14 cellular contexts compared by ENCODE assay signal in the genomic region with DNA sequence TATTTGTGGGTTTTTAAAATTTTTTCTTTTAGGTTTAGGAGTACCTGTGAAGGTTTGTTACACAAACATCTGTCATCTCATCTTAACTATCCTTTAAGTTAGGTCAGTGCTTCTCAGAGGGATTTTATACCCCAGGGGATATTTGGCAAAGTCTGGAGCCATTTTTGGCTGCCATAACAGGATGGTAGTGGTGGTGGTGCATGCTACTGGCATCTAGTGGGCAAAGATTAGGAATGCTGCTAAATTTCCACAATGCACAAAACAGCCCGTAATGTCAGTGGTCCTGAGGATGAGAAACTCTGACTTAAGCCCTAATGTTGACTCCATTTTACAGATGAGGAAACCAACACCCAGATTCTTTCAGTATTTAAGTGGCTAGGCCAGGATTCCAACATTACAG.
DNase-seq lines count a peak whose midpoint lies in the region; ATAC-seq, FAIRE-seq and TF ChIP-seq lines count a peak whose summit lies in the region.
"Had no signal": no experiment of that assay in that cellular context is flagged by ENCODE, and none has a peak within 500 bp of the region (broad histone marks: within the 10 kb centered on the region; RNA-seq: fewer than 3 reads in every experiment).

No MANE protein-coding gene starts in this region.

- POLR2A ChIA-PET in A549 (lab: Yijun Ruan, JAX), result no interaction called here
- POLR2A ChIA-PET in H1 (lab: Charles Lee; ENCODE audit: partially characterized antibody), result no interaction called here

- H3K4me2 ChIP-seq in A549, result no peak overlapping the region
- H3K4me2 ChIP-seq in GM23338, result no peak overlapping the region
- no peak overlapping the region for H3K4me2 ChIP-seq in OCI-LY3 (ENCODE audit: low read length)
- H3K4me2 ChIP-seq in H1 (ENCODE audit: insufficient read depth in 1 of 2, low read depth in 2 of 2, low read length in 2 of 2), result no peak overlapping the region

- no peaks in the 10 kb centered on the region for H3K4me1 ChIP-seq in A549
- H3K4me1 ChIP-seq in GM23338 (ENCODE audit: insufficient read depth), result no peaks in the 10 kb centered on the region
- H3K4me1 ChIP-seq in OCI-LY3 (ENCODE audit: low read length), result no peaks in the 10 kb centered on the region
- H3K4me1 ChIP-seq in H1 (replicated peaks in 1 of 4; ENCODE audit: control insufficient read depth in 3 of 4, insufficient read depth in 4 of 4, low read length in 3 of 4), result no peaks in the 10 kb centered on the region; a peak in 1 of 7 replicates
- no peaks in the 10 kb centered on the region for H3K4me1 ChIP-seq in testis
- H3K4me1 ChIP-seq: SJSA1 had no signal

- TF ChIP-seq CTCF in A549 (IDR thresholded peaks at IDR 0.05) (peak; percentile 26; the same call in 2 of the 3 replicates), GM23338 (conservative IDR thresholded peaks at IDR 0.05; ENCODE audit: low read depth in 2 of 2) (peak; percentile 39 to 58; a peak in 3 of 4 replicates), OCI-LY3 (IDR thresholded peaks at IDR 0.05; ENCODE audit: low read depth, low read length) (peak; percentile 30), H1 (IDR thresholded peaks at IDR 0.05; ENCODE audit: control extremely low read depth in 1 of 3, insufficient read depth in 1 of 3, low read depth in 1 of 3, low read length in 3 of 3) (peak in 2 of 3 experiments; percentile 38 to 46; a peak in 3 of 4 replicates), GM20000 (IDR thresholded peaks at IDR 0.05; ENCODE audit: extremely low read depth, missing control alignments) (no peak), testis (IDR thresholded peaks at IDR 0.05) (no peak)

- H2BK12ac ChIP-seq in H1 (ENCODE audit: low read depth, low read length), result no peak overlapping the region

- H2AFZ ChIP-seq in GM23338 (no peak overlapping the region), OCI-LY3 (ENCODE audit: low read depth, low read length) (no peak overlapping the region), H1 (ENCODE audit: low read length) (no peak overlapping the region)

- H2BK120ac ChIP-seq in H1 (replicated peaks; ENCODE audit: low read depth, low read length), result no peak overlapping the region

- no peaks in the 10 kb centered on the region for H3K23me2 ChIP-seq in H1 (ENCODE audit: low read depth, low read length)

- H4K20me1 ChIP-seq in GM23338 (replicated peaks; ENCODE audit: insufficient read depth) (no peaks in the 10 kb centered on the region), OCI-LY3 (ENCODE audit: insufficient read depth, low read length) (no peaks in the 10 kb centered on the region), H1 (replicated peaks in 1 of 2; ENCODE audit: control insufficient read depth in 1 of 2, insufficient read depth in 2 of 2, low read length in 2 of 2) (no peaks in the 10 kb centered on the region)

- H3K27me3 ChIP-seq in GM23338 (ENCODE audit: insufficient read depth) (no peaks in the 10 kb centered on the region), OCI-LY3 (ENCODE audit: low read depth, low read length) (no peaks in the 10 kb centered on the region), H1 (replicated peaks in 1 of 4; ENCODE audit: control insufficient read depth in 3 of 4, extremely low read depth in 1 of 4, insufficient read depth in 3 of 4, low read length in 3 of 4) (no peaks in the 10 kb centered on the region), testis (no peaks in the 10 kb centered on the region)
- H3K27me3 ChIP-seq: SJSA1 had no signal

- H2AK5ac ChIP-seq in H1 (ENCODE audit: low read depth, low read length), result no peak overlapping the region

- no peak overlapping the region for H3K27ac ChIP-seq in A549
- no peak overlapping the region for H3K27ac ChIP-seq in GM23338 (ENCODE audit: low read depth)
- no peak overlapping the region for H3K27ac ChIP-seq in OCI-LY3 (ENCODE audit: low read length)
- H3K27ac ChIP-seq in H1 (ENCODE audit: low read depth, low read length), result no peak overlapping the region
- H3K27ac ChIP-seq in testis, result no peak overlapping the region
- H3K27ac ChIP-seq: SJSA1 had no signal

- H3K79me2 ChIP-seq in GM23338 (replicated peaks; ENCODE audit: insufficient read depth) (no peaks in the 10 kb centered on the region), OCI-LY3 (ENCODE audit: low read length) (no peaks in the 10 kb centered on the region), H1 (ENCODE audit: control insufficient read depth in 1 of 2, insufficient read depth in 2 of 2, low read length in 2 of 2) (no peaks in the 10 kb centered on the region)

- H3K9me3 ChIP-seq in A549 (no peaks in the 10 kb centered on the region), OCI-LY3 (ENCODE audit: insufficient read depth, low read length) (no peaks in the 10 kb centered on the region), H1 (ENCODE audit: insufficient read depth in 2 of 2, low read depth in 1 of 2, low read length in 1 of 2) (no peaks in the 10 kb centered on the region), testis (no peaks in the 10 kb centered on the region)
- H3K9me3 ChIP-seq: SJSA1 had no signal

- no peak overlapping the region for H4K91ac ChIP-seq in H1 (replicated peaks; ENCODE audit: insufficient read length, low read length)

- H3K36me3 ChIP-seq in GM23338 (ENCODE audit: insufficient read depth) (no peaks in the 10 kb centered on the region), OCI-LY3 (replicated peaks; ENCODE audit: low read depth, low read length) (no peaks in the 10 kb centered on the region), H1 (ENCODE audit: control insufficient read depth in 2 of 4, insufficient read depth in 4 of 4, low read length in 3 of 4) (no peaks in the 10 kb centered on the region), testis (ENCODE audit: low read depth, missing control alignments) (no peaks in the 10 kb centered on the region)
- H3K36me3 ChIP-seq: SJSA1 had no signal

- H3K9me3 Mint-ChIP-seq in GM23338, result no peaks in the 10 kb centered on the region

- H3K9ac ChIP-seq in OCI-LY3 (ENCODE audit: low read length), result no peak overlapping the region
- no peak overlapping the region for H3K9ac ChIP-seq in H1 (replicated peaks in 1 of 4; ENCODE audit: extremely low read depth in 1 of 4, low read depth in 3 of 4, low read length in 3 of 4)

- H3K27ac Mint-ChIP-seq in GM23338, result no peak overlapping the region
- H3K27ac Mint-ChIP-seq: activated naive CD8-positive, alpha-beta T cell; CD8-positive, alpha-beta T cell had no signal

- H2BK20ac ChIP-seq in H1 (ENCODE audit: low read length), result no peak overlapping the region

- H4K5ac ChIP-seq in H1 (ENCODE audit: insufficient read length, low read depth, low read length), result no peak overlapping the region

- H3K36me3 Mint-ChIP-seq in GM23338 (ENCODE audit: low read depth), result no peaks in the 10 kb centered on the region
- H3K36me3 Mint-ChIP-seq: activated naive CD8-positive, alpha-beta T cell; CD8-positive, alpha-beta T cell had no signal

- TF ChIP-seq RAD21 in A549 (conservative IDR thresholded peaks at IDR 0.05 in 1 of 2, IDR thresholded peaks at IDR 0.05 in 1 of 2), result peak in 1 of 2 experiments; percentile 31; a peak in 1 of 5 replicates
- TF ChIP-seq RAD21 in H1 (IDR thresholded peaks at IDR 0.05 in 1 of 2, conservative IDR thresholded peaks at IDR 0.05 in 1 of 2; ENCODE audit: low read depth in 2 of 2, low read length in 2 of 2), result peak; percentile 46 to 63

- no peak for FAIRE-seq in A549 (lab: Jason Lieb, UNC)
- FAIRE-seq in H1 (lab: Jason Lieb, UNC), result no peak
- FAIRE-seq in GM12891 (lab: Jason Lieb, UNC), result no peak

- ATAC-seq in A549 (peak; percentile 30 to 56; a peak in 2 of 6 replicates), GM23338 (no peak; the same call in 2 of the 3 replicates), sciatic nerve (no peak)
- ATAC-seq: CD8-positive, alpha-beta T cell had no signal

- H3K9me2 ChIP-seq in GM23338 (ENCODE audit: insufficient read depth), result no peaks in the 10 kb centered on the region

- H3F3A ChIP-seq in GM23338 (replicated peaks; ENCODE audit: low read depth), result no peaks in the 10 kb centered on the region

- no peak overlapping the region for H3K56ac ChIP-seq in H1 (replicated peaks; ENCODE audit: insufficient read length, low read depth, low read length)

- H2BK15ac ChIP-seq in H1 (ENCODE audit: low read length), result no peak overlapping the region

- H3K18ac ChIP-seq in H1 (ENCODE audit: extremely low read depth, low read length), result no peak overlapping the region

- intact Hi-C loops in sciatic nerve (cut with DNase I) (no loop called here), testis (cut with DNase I; ENCODE audit: low total_unique reads) (no loop called here)

- H3K4me1 Mint-ChIP-seq in GM23338, result peaks cover 5% of the 10 kb centered on the region

- no peaks in the 10 kb centered on the region for H3K79me1 ChIP-seq in H1 (ENCODE audit: low read depth, low read length)

- no peak overlapping the region for H3K4me3 ChIP-seq in A549
- no peak overlapping the region for H3K4me3 ChIP-seq in GM23338
- no peak overlapping the region for H3K4me3 ChIP-seq in OCI-LY3 (ENCODE audit: low read length)
- no peak overlapping the region for H3K4me3 ChIP-seq in H1 (ENCODE audit: extremely low read depth in 1 of 4, insufficient read depth in 2 of 4, low read depth in 3 of 4, low read length in 4 of 4)
- H3K4me3 ChIP-seq in testis, result no peak overlapping the region
- H3K4me3 ChIP-seq: SJSA1 had no signal

- H3K27me3 Mint-ChIP-seq in GM23338 (ENCODE audit: insufficient read depth, low read depth, poor library complexity), result no peaks in the 10 kb centered on the region
- H3K27me3 Mint-ChIP-seq: activated naive CD8-positive, alpha-beta T cell had no signal

- no peak overlapping the region for H3K4ac ChIP-seq in H1 (replicated peaks; ENCODE audit: insufficient read length, low read depth, low read length)

- WGBS in A549 (ENCODE audit: missing lambda C conversion rate), result 67% methylated on average over 1 of the region's 1 CpG
- WGBS in H1 (ENCODE audit: extremely low coverage in 1 of 2, insufficient coverage in 1 of 2, insufficient read length in 1 of 2, insufficient replicate concordance in 2 of 2, low coverage in 1 of 2, low lambda C conversion rate in 2 of 2, missing lambda C conversion rate in 1 of 2), 2 experiments, result 72% methylated on average over 1 of the region's 1 CpG; no CpG with 5 or more reads in 1 of the 2 experiments
- 84 to 93% methylated on average over 1 of the region's 1 CpG for WGBS in testis, 2 donors

- TF ChIP-seq POLR2A in A549 (IDR thresholded peaks at IDR 0.05; ENCODE audit: low read length), result no peak
- no peak for TF ChIP-seq POLR2A in H1 (IDR thresholded peaks at IDR 0.05; ENCODE audit: control extremely low read depth in 1 of 2, low read depth in 2 of 2, low read length in 2 of 2)
- TF ChIP-seq POLR2A in testis (IDR thresholded peaks at IDR 0.05), result no peak
- TF ChIP-seq POLR2A in GM12891 (IDR thresholded peaks at IDR 0.05; ENCODE audit: low read depth, low read length), result no peak

- no peak overlapping the region for H3K23ac ChIP-seq in H1 (ENCODE audit: insufficient read length)

- TF ChIP-seq EP300 in A549 (IDR thresholded peaks at IDR 0.05), result no peak
- no peak for TF ChIP-seq EP300 in H1 (IDR thresholded peaks at IDR 0.05; ENCODE audit: borderline replicate concordance in 1 of 2, low read depth in 2 of 2, low read length in 2 of 2)

- no peak overlapping the region for H2BK5ac ChIP-seq in H1 (ENCODE audit: low read depth, low read length)

- DNase-seq in A549 (ENCODE audit: low read depth in 1 of 2, low spot score in 1 of 2), result peak in 1 of 2 experiments; percentile 23
- DNase-seq in GM23338 (ENCODE audit: low spot score), result peak; percentile 24
- no peak for DNase-seq in H1 (ENCODE audit: low read depth in 1 of 2, low spot score in 2 of 2)
- no peak for DNase-seq in sciatic nerve (ENCODE audit: low spot score)
- DNase-seq in GM20000 (ENCODE audit: low spot score), result no peak
- DNase-seq in testis, result no peak
- DNase-seq in GM12891 (ENCODE audit: insufficient read length, low spot score), result no peak
- DNase-seq: activated CD4-positive, alpha-beta T cell treated with anti-CD3 and anti-CD28 coated beads, Interleukin-2, amount 50 U/mL, for 4 hours; CD8-positive, alpha-beta T cell; NCI-H1105; stimulated activated CD4-positive, alpha-beta T cell treated with anti-CD3 and anti-CD28 coated beads, Interleukin-2, amount 100 ng/mL, for 48 hours had no signal

- no peak overlapping the region for H3K4me3 Mint-ChIP-seq in GM23338
- H3K4me3 Mint-ChIP-seq: activated naive CD8-positive, alpha-beta T cell; CD8-positive, alpha-beta T cell had no signal

- CTCF ChIA-PET in A549 (lab: Yijun Ruan, JAX) (interaction anchor here (1.5 to 1.9 kb wide), 2 partner anchors 10 to 11 kb away, joined by 4 to 8 read pairs; no protein-coding TSS in a partner anchor), H1 (lab: Charles Lee; ENCODE audit: partially characterized antibody) (interaction anchor here (0.5 to 1.8 kb wide), 4 partner anchors 10 to 142 kb away, joined by 5 to 10 read pairs (median 7); no protein-coding TSS in a partner anchor)

- no peak overlapping the region for H3K14ac ChIP-seq in H1 (ENCODE audit: insufficient read length)

- H4K8ac ChIP-seq in H1 (ENCODE audit: extremely low read depth, insufficient read depth, low read length), result no peak overlapping the region

Comparison
In these comparisons a context has a peak if more than half of its experiments do, and no peak if none do; other contexts are left out.
1. ATAC-seq: peak in A549 (2 of 2); none in GM23338 (single experiment) and sciatic nerve (single experiment).
2. CTCF ChIP-seq: peak in A549 (single experiment), GM23338 (2 of 2), OCI-LY3 (single experiment) and H1 (2 of 3); none in GM20000 (single experiment) and testis (0 of 3).